In genomic region chr6:33278392-33278741, GRCh38 we compare ENCODE assay signal across 9 cellular contexts. TPM values are rescaled to one million over a fixed set of nuclear protein-coding genes. Genes with fewer than 3 reads are reported as not detected.
DNase-seq lines count a peak whose midpoint lies in the region; ATAC-seq and TF ChIP-seq lines count a peak whose summit lies in the region.
"Had no signal": no experiment of that assay in that cellular context is flagged by ENCODE, and none has a peak within 500 bp of the region (broad histone marks: within the 10 kb centered on the region; RNA-seq: fewer than 3 reads in every experiment).

No MANE protein-coding gene starts in this region.

- intact Hi-C loops in activated CD4-positive, alpha-beta memory T cell treated with anti-CD3 and anti-CD28 coated beads for 36 hours (cut with micrococcal nuclease) = loop anchor here (10.0 kb wide), 1 partner anchor 296 kb away; no protein-coding TSS in a partner anchor

- H3K4me3 ChIP-seq in GM06990 (replicated peaks; ENCODE audit: low read depth, low read length) (peak overlapping the region; percentile 66), BE2C (ENCODE audit: low read depth, low read length) (no peak overlapping the region)

- no peak for ATAC-seq in omental fat pad (ENCODE audit: low FRiP score)

- CTCF ChIA-PET in activated CD4-positive, alpha-beta memory T cell treated with anti-CD3 and anti-CD28 coated beads for 36 hours (lab: Charles Lee) = interaction anchor here (1.6 to 3.4 kb wide), 5 partner anchors 11 to 155 kb away, joined by 3 to 37 read pairs (median 17); partner anchors contain the start of genes PFDN6, RGL2 and WDR46

- H3K27me3 ChIP-seq in GM06990 (replicated peaks; ENCODE audit: control insufficient read depth, insufficient read depth, low read length) (no peaks in the 10 kb centered on the region), BE2C (no peaks in the 10 kb centered on the region)

- TF ChIP-seq CTCF in 22Rv1 (IDR thresholded peaks at IDR 0.05) (no peak), GM06990 (IDR thresholded peaks at IDR 0.05; ENCODE audit: insufficient read depth, low read length, poor library complexity, severe bottlenecking) (no peak), mesothelial cell of epicardium (IDR thresholded peaks at IDR 0.05; ENCODE audit: unreplicated experiment) (no peak), BE2C (IDR thresholded peaks at IDR 0.05; ENCODE audit: low read depth, low read length) (no peak), omental fat pad (IDR thresholded peaks at IDR 0.05) (no peak)

- H3K4me1 Mint-ChIP-seq in activated CD4-positive, alpha-beta memory T cell treated with anti-CD3 and anti-CD28 coated beads for 36 hours (ENCODE audit: low read depth) = peaks cover 37% of the 10 kb centered on the region
- H3K4me1 Mint-ChIP-seq in mesothelial cell of epicardium = peaks cover 36% of the 10 kb centered on the region

- H3K4me3 Mint-ChIP-seq in activated CD4-positive, alpha-beta memory T cell treated with anti-CD3 and anti-CD28 coated beads for 36 hours = peak overlapping the region; percentile 12
- peak overlapping the region; percentile 31 for H3K4me3 Mint-ChIP-seq in mesothelial cell of epicardium

- H3K27ac ChIP-seq in 22Rv1 = peak overlapping the region; percentile 93

- peaks cover 38% of the 10 kb centered on the region for H3K36me3 Mint-ChIP-seq in activated CD4-positive, alpha-beta memory T cell treated with anti-CD3 and anti-CD28 coated beads for 36 hours
- H3K36me3 Mint-ChIP-seq in mesothelial cell of epicardium = peaks cover 15% of the 10 kb centered on the region

- H3K27me3 Mint-ChIP-seq in activated CD4-positive, alpha-beta memory T cell treated with anti-CD3 and anti-CD28 coated beads for 36 hours = no peaks in the 10 kb centered on the region
- H3K27me3 Mint-ChIP-seq in mesothelial cell of epicardium (ENCODE audit: low read depth) = no peaks in the 10 kb centered on the region

- H3K9me3 Mint-ChIP-seq in activated CD4-positive, alpha-beta memory T cell treated with anti-CD3 and anti-CD28 coated beads for 36 hours = no peaks in the 10 kb centered on the region
- no peaks in the 10 kb centered on the region for H3K9me3 Mint-ChIP-seq in mesothelial cell of epicardium
- H3K9me3 Mint-ChIP-seq: nephron had no signal

- H3K36me3 ChIP-seq in GM06990 (ENCODE audit: control insufficient read depth, insufficient read depth, low read length) (peaks cover 27% of the 10 kb centered on the region), BE2C (peaks cover 72% of the 10 kb centered on the region)

- peak overlapping the region; percentile 62 for H3K27ac Mint-ChIP-seq in activated CD4-positive, alpha-beta memory T cell treated with anti-CD3 and anti-CD28 coated beads for 36 hours
- H3K27ac Mint-ChIP-seq in mesothelial cell of epicardium = no peak overlapping the region

- DNase-seq in GM06990 (ENCODE audit: extremely low read depth, insufficient read length) = no peak
- no peak for DNase-seq in activated CD4-positive, alpha-beta memory T cell treated with anti-CD3 and anti-CD28 coated beads for 36 hours
- no peak for DNase-seq in mesothelial cell of epicardium (ENCODE audit: low spot score in 2 of 2, unreplicated experiment in 2 of 2)
- no peak for DNase-seq in ureter (ENCODE audit: low spot score)
- no peak for DNase-seq in BE2C
- no peak for DNase-seq in NCI-H2196 (lab: John Stamatoyannopoulos, UW; ENCODE audit: unreplicated experiment)
- no peak for DNase-seq in omental fat pad (ENCODE audit: low spot score)

- POLR2A ChIA-PET in activated CD4-positive, alpha-beta memory T cell treated with anti-CD3 and anti-CD28 coated beads for 36 hours (lab: Charles Lee) = interaction anchor here (1.2 to 4.9 kb wide), 4 partner anchors 9 to 440 kb away, joined by 3 to 40 read pairs (median 14); partner anchors contain the start of genes PFDN6, RGL2, TAP2 and WDR46

- no peaks in the 10 kb centered on the region for H3K9me3 ChIP-seq in BE2C

- H3K4me1 ChIP-seq in BE2C = no peaks in the 10 kb centered on the region

RNA-seq across cellular contexts. Expression of gene B3GALT4, which starts 1.4 kb away (rescaled TPM):
- total RNA-seq in activated CD4-positive, alpha-beta memory T cell treated with anti-CD3 and anti-CD28 coated beads for 36 hours = 1 to 10 TPM; 5.9 to 6.7 TPM
- total RNA-seq in mesothelial cell of epicardium (3.9 to 4.6 TPM (median 4.3 TPM) in 3 replicates), ureter (20.2 TPM), omental fat pad (10 to 100 TPM in 1 of 4 donors, 1 to 10 TPM in 3; 6.7 to 15.9 (median 7.9) TPM)
- polyA plus RNA-seq in BE2C (2012; ENCODE audit: insufficient read depth, insufficient read length, low read depth) = 1.3 TPM

RNA-seq across cellular contexts. Expression of gene RPS18, which starts 6.5 kb away (rescaled TPM):
- total RNA-seq in activated CD4-positive, alpha-beta memory T cell treated with anti-CD3 and anti-CD28 coated beads for 36 hours = 1,000 to 10,000 TPM; 4,372 to 4,391 TPM
- total RNA-seq in mesothelial cell of epicardium = 2,626 to 2,771 TPM (median 2,750 TPM) in 3 replicates
- 3,074 TPM for total RNA-seq in ureter
- polyA plus RNA-seq in BE2C (2012; ENCODE audit: insufficient read depth, insufficient read length, low read depth) = 2,424 TPM
- total RNA-seq in omental fat pad = 1,000 to 10,000 TPM; 2,708 to 4,129 (median 3,024) TPM

RNA-seq across cellular contexts. Expression of gene VPS52, which starts 6.7 kb away (rescaled TPM):
- total RNA-seq in activated CD4-positive, alpha-beta memory T cell treated with anti-CD3 and anti-CD28 coated beads for 36 hours = 10 to 100 TPM; 32.7 to 33.7 TPM
- total RNA-seq in mesothelial cell of epicardium = 67.2 to 69.8 TPM (median 69.6 TPM) in 3 replicates
- total RNA-seq in ureter = 80.8 TPM
- polyA plus RNA-seq in BE2C (2012; ENCODE audit: insufficient read depth, insufficient read length, low read depth) = 64.9 TPM
- total RNA-seq in omental fat pad = 10 to 100 TPM; 20.2 to 54.5 (median 34.3) TPM

RNA-seq across cellular contexts. Expression of gene WDR46, which starts 10.7 kb away (rescaled TPM):
- 10 to 100 TPM; 59.4 to 60.7 TPM for total RNA-seq in activated CD4-positive, alpha-beta memory T cell treated with anti-CD3 and anti-CD28 coated beads for 36 hours
- total RNA-seq in mesothelial cell of epicardium (46.2 to 53.6 TPM (median 52.0 TPM) in 3 replicates), ureter (53.8 TPM), omental fat pad (100 to 1,000 TPM in 1 of 4 donors, 10 to 100 TPM in 3; 49.7 to 103 (median 54.3) TPM)
- 108 TPM for polyA plus RNA-seq in BE2C (2012; ENCODE audit: insufficient read depth, insufficient read length, low read depth)

RNA-seq across cellular contexts. Expression of gene PFDN6, which starts 11.0 kb away (rescaled TPM):
- total RNA-seq in activated CD4-positive, alpha-beta memory T cell treated with anti-CD3 and anti-CD28 coated beads for 36 hours = 10 to 100 TPM; 78.5 to 90.9 TPM
- 38.7 to 43.0 TPM (median 39.9 TPM) in 3 replicates for total RNA-seq in mesothelial cell of epicardium
- total RNA-seq in ureter = 49.9 TPM
- 110 TPM for polyA plus RNA-seq in BE2C (2012; ENCODE audit: insufficient read depth, insufficient read length, low read depth)
- total RNA-seq in omental fat pad = 10 to 100 TPM; 16.0 to 30.8 (median 23.1) TPM
